ENCODE assay signal across 1 cellular context in genomic region chr2:8569332-8569930, GRCh38.
TF ChIP-seq lines count a peak whose summit lies in the region.

No MANE protein-coding gene starts in this region.

TF ChIP-seq in GM23338, 12 proteins besides CTCF, POLR2A, EP300 and RAD21:
- TF ChIP-seq ZNF462 (CRISPR knock-in tag; IDR thresholded peaks at IDR 0.05) (no peak), ETS1 (IDR thresholded peaks at IDR 0.05) (no peak), CREB1 (CRISPR knock-in tag; IDR thresholded peaks at IDR 0.05; ENCODE audit: low read depth) (no peak), EZH2 (IDR thresholded peaks at IDR 0.05; ENCODE audit: low read depth, unreplicated experiment) (no peak), NANOG (IDR thresholded peaks at IDR 0.05; ENCODE audit: borderline replicate concordance) (no peak)
